In the genomic region with DNA sequence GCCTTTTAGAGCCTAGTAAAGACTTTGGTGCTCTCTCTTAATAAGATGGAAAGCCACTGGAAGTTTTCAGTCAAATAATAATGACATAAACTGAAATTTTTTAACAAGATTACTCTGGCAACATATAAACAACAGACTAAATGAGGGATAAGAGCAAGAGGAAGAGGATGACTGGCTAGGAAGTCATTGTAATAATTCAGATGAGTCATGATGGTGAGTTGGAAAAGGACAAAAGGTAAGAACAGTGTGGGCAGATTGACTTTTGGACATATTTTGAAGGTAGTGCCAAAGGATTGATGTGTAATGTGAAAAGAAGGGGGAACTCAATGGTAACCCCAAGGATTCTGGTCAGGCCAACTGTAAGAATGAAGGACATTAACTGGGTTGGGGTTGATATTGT, we compare ENCODE assay signal across 29 cellular contexts.
DNase-seq lines count a peak whose midpoint lies in the region; ATAC-seq, FAIRE-seq and TF ChIP-seq lines count a peak whose summit lies in the region.
"Had no signal": no experiment of that assay in that cellular context is flagged by ENCODE, and none has a peak within 500 bp of the region (broad histone marks: within the 10 kb centered on the region; RNA-seq: fewer than 3 reads in every experiment).

No MANE protein-coding gene starts in this region.

- peak; percentile 4 for DNase-seq in MCF 10A (ENCODE audit: unreplicated experiment)
- DNase-seq in breast epithelium (ENCODE audit: low spot score in 2 of 2), result no peak
- peak; percentile 77 for DNase-seq in bronchial epithelial cell (ENCODE audit: low read depth)
- peak; percentile 73 for DNase-seq in kidney tubule cell (ENCODE audit: low spot score)
- no peak for DNase-seq in sigmoid colon
- no peak for DNase-seq in NCI-H345 treated with DMSO at 0.1 percent for 48 hours (lab: John Stamatoyannopoulos, UW; ENCODE audit: unreplicated experiment)
- DNase-seq in RPMI8226, result no peak
- DNase-seq: 8988T; activated CD4-positive, CD25-positive, alpha-beta regulatory T cell treated with anti-CD3 and anti-CD28 coated beads, Interleukin-2, amount 50 U/mL, for 72 hours; activated CD8-positive, alpha-beta T cell treated with anti-CD3 and anti-CD28 coated beads for 36 hours; anterior cingulate cortex; CD4-positive, alpha-beta memory T cell; GOT3; heart left ventricle; left cardiac atrium; NCI-H1092; NCI-H187; NCI-H2171; NCI-H526 treated with DMSO at 0.1 percent for 48 hours; SK-N-SH; stimulated activated naive CD4-positive, alpha-beta T cell had no signal

- H3K27me3 ChIP-seq in breast epithelium, result no peaks in the 10 kb centered on the region
- no peaks in the 10 kb centered on the region for H3K27me3 ChIP-seq in bronchial epithelial cell (ENCODE audit: control insufficient read depth, insufficient read depth, low read length)
- no peaks in the 10 kb centered on the region for H3K27me3 ChIP-seq in sigmoid colon
- H3K27me3 ChIP-seq: suprapubic skin had no signal

- intact Hi-C loops in MCF 10A (cut with micrococcal nuclease) (no loop called here), breast epithelium (cut with DNase I; ENCODE audit: low total_unique reads) (no loop called here), sigmoid colon (cut with DNase I) (no loop called here)

- no peaks in the 10 kb centered on the region for H3K27me3 Mint-ChIP-seq in MCF 10A (ENCODE audit: insufficient read depth, unreplicated experiment)
- H3K27me3 Mint-ChIP-seq: activated CD8-positive, alpha-beta T cell treated with anti-CD3 and anti-CD28 coated beads for 36 hours; activated naive CD4-positive, alpha-beta T cell treated with anti-CD3 and anti-CD28 coated beads, Interleukin-2, amount 50 U/mL, for 24 hours; activated T-helper 17 cell treated with anti-CD3 and anti-CD28 coated beads, Interleukin-2, amount 50 U/mL, for 72 hours; CD4-positive, alpha-beta memory T cell had no signal

- H3K36me3 Mint-ChIP-seq in MCF 10A (ENCODE audit: insufficient read depth, unreplicated experiment), result no peaks in the 10 kb centered on the region
- H3K36me3 Mint-ChIP-seq: activated naive CD4-positive, alpha-beta T cell treated with anti-CD3 and anti-CD28 coated beads, Interleukin-2, amount 50 U/mL, for 24 hours; CD4-positive, alpha-beta memory T cell had no signal

- H3K36me3 ChIP-seq in breast epithelium (no peaks in the 10 kb centered on the region), bronchial epithelial cell (ENCODE audit: control insufficient read depth, insufficient read depth, low read length) (no peaks in the 10 kb centered on the region), sigmoid colon (no peaks in the 10 kb centered on the region)
- H3K36me3 ChIP-seq: heart left ventricle, suprapubic skin had no signal

- no peak for ATAC-seq in GM21619 (IDR thresholded peaks at IDR 0.05; ENCODE audit: unreplicated experiment)
- ATAC-seq: activated CD8-positive, alpha-beta T cell treated with anti-CD3 and anti-CD28 coated beads for 36 hours; activated T-helper 17 cell treated with anti-CD3 and anti-CD28 coated beads, Interleukin-2, amount 50 U/mL, for 72 hours; heart left ventricle; left cardiac atrium; sciatic nerve had no signal

- peaks cover 47% of the 10 kb centered on the region for H3K9me3 Mint-ChIP-seq in MCF 10A (ENCODE audit: unreplicated experiment)

- no peak overlapping the region for H3K4me3 ChIP-seq in breast epithelium
- no peak overlapping the region for H3K4me3 ChIP-seq in bronchial epithelial cell (ENCODE audit: low read depth, low read length)
- H3K4me3 ChIP-seq in sigmoid colon, result no peak overlapping the region
- H3K4me3 ChIP-seq: heart left ventricle, suprapubic skin had no signal

- CTCF ChIA-PET in MCF 10A (lab: Yijun Ruan, JAX), result no interaction called here

- no peak for TF ChIP-seq CTCF in MCF 10A (IDR thresholded peaks at IDR 0.05; ENCODE audit: unreplicated experiment)
- no peak for TF ChIP-seq CTCF in breast epithelium (IDR thresholded peaks at IDR 0.05)
- TF ChIP-seq CTCF in bronchial epithelial cell (IDR thresholded peaks at IDR 0.05; ENCODE audit: insufficient read depth, low read length, severe bottlenecking), result no peak
- no peak for TF ChIP-seq CTCF in sigmoid colon (IDR thresholded peaks at IDR 0.05)

- POLR2A ChIA-PET in MCF 10A (lab: Yijun Ruan, JAX), result no interaction called here

- TF ChIP-seq POLR2A in breast epithelium (IDR thresholded peaks at IDR 0.05) (no peak), sigmoid colon (IDR thresholded peaks at IDR 0.05) (no peak)

- H3K27ac Mint-ChIP-seq in MCF 10A (ENCODE audit: low read depth, unreplicated experiment), result no peak overlapping the region
- H3K27ac Mint-ChIP-seq: activated CD8-positive, alpha-beta T cell treated with anti-CD3 and anti-CD28 coated beads for 36 hours; activated naive CD4-positive, alpha-beta T cell treated with anti-CD3 and anti-CD28 coated beads, Interleukin-2, amount 50 U/mL, for 24 hours; activated T-helper 17 cell treated with anti-CD3 and anti-CD28 coated beads, Interleukin-2, amount 50 U/mL, for 72 hours; CD4-positive, alpha-beta memory T cell; T-helper 1 cell treated with Interleukin-12 subunit alpha and Interleukin-12 subunit beta and Interleukin-4 antibody, amounts not matched to agents 30 μg/mL and 1 μg/mL, for 36 hours had no signal

- BruUV-seq in MCF 10A (replicated peaks; lab: Mats Ljungman, UMichigan), result no TSS peak

- no peaks in the 10 kb centered on the region for H3K4me1 Mint-ChIP-seq in MCF 10A (ENCODE audit: insufficient read depth, unreplicated experiment)
- H3K4me1 Mint-ChIP-seq: activated naive CD4-positive, alpha-beta T cell treated with anti-CD3 and anti-CD28 coated beads, Interleukin-2, amount 50 U/mL, for 24 hours; activated T-helper 17 cell treated with anti-CD3 and anti-CD28 coated beads, Interleukin-2, amount 50 U/mL, for 72 hours; CD4-positive, alpha-beta memory T cell had no signal

- FAIRE-seq in bronchial epithelial cell (lab: Jason Lieb, UNC), result no peak
- FAIRE-seq: endometrium, GM12891 had no signal

- no peak for TF ChIP-seq EP300 in sigmoid colon (IDR thresholded peaks at IDR 0.05)

- H3K4me3 Mint-ChIP-seq in MCF 10A (ENCODE audit: unreplicated experiment), result no peak overlapping the region
- H3K4me3 Mint-ChIP-seq: activated CD8-positive, alpha-beta T cell treated with anti-CD3 and anti-CD28 coated beads for 36 hours; activated naive CD4-positive, alpha-beta T cell treated with anti-CD3 and anti-CD28 coated beads, Interleukin-2, amount 50 U/mL, for 24 hours; activated T-helper 17 cell treated with anti-CD3 and anti-CD28 coated beads, Interleukin-2, amount 50 U/mL, for 72 hours; CD4-positive, alpha-beta memory T cell; T-helper 1 cell treated with Interleukin-12 subunit alpha and Interleukin-12 subunit beta and Interleukin-4 antibody, amounts not matched to agents 30 μg/mL and 1 μg/mL, for 36 hours had no signal

- no peak overlapping the region for H3K27ac ChIP-seq in breast epithelium
- no peak overlapping the region for H3K27ac ChIP-seq in sigmoid colon
- H3K27ac ChIP-seq: heart left ventricle, suprapubic skin had no signal

- no peaks in the 10 kb centered on the region for H3K4me1 ChIP-seq in breast epithelium
- H3K4me1 ChIP-seq in sigmoid colon, result no peaks in the 10 kb centered on the region
- H3K4me1 ChIP-seq: heart left ventricle, suprapubic skin had no signal

- H3K9me3 ChIP-seq in breast epithelium (no peaks in the 10 kb centered on the region), sigmoid colon (no peaks in the 10 kb centered on the region)
- H3K9me3 ChIP-seq: heart left ventricle, SK-N-SH, suprapubic skin had no signal

Comparison
In these comparisons a context has a peak if more than half of its experiments do, and no peak if none do; other contexts are left out.
1. DNase-seq: peak in MCF 10A (single experiment), bronchial epithelial cell (single experiment) and kidney tubule cell (single experiment); none in breast epithelium (0 of 2), sigmoid colon (single experiment), NCI-H345 treated with DMSO at 0.1 percent for 48 hours (single experiment) and RPMI8226 (single experiment).